Comparison of ENCODE assay signal across 9 cellular contexts in the genomic region with DNA sequence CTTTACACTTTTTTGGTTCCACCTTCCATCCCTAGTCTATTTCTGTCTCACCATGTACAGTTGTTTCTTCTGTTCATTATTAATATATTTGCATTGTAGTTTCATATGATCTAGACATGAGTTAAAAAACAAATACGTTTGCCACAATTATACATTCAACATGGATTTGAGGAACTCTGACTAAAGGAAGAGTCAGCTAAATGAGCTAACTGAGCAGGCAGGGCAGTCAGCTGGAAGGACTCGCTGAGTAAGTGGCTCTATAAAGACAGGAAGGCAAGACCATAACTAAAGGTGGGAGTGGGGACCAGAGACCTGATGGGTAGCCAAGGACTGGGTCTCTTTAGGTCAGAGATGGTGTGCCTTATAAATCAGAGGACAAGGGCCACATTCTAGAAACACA. TPM values are rescaled to one million over a fixed set of nuclear protein-coding genes. Genes with fewer than 3 reads are reported as not detected.
"Had no signal": no experiment of that assay in that cellular context is flagged by ENCODE, and none has a peak within 500 bp of the region (broad histone marks: within the 10 kb centered on the region; RNA-seq: fewer than 3 reads in every experiment).

No MANE protein-coding gene starts in this region.

- FAIRE-seq: H1, H54, HTR-8/SVneo, K562 had no signal

- DNase-seq: H9, HCEC 1CT, IMR-90 had no signal

- H3K4me3 ChIP-seq: GM23338, K562 had no signal

RNA-seq across cellular contexts. Expression of gene HAO1, which starts 53.0 kb away (rescaled TPM):
- total RNA-seq: GM23338, H1, H9, HT-29, IMR-90, K562 had no signal
- polyA plus RNA-seq: GM23338, H1, IMR-90, K562 had no signal
